Comparison of ENCODE assay signal across 7 cellular contexts in genomic region chr7:8063300-8063699, GRCh38.
DNase-seq lines count a peak whose midpoint lies in the region; ATAC-seq, FAIRE-seq and TF ChIP-seq lines count a peak whose summit lies in the region.
"Not testable (repeated sequence)": the region's sequence is repeated elsewhere in the genome, so short reads cannot be mapped to it uniquely, and the experiment has no call there.

No MANE protein-coding gene starts in this region.

- H4K20me1 ChIP-seq in K562 (replicated peaks; ENCODE audit: control insufficient read depth, insufficient read depth, low read length), result not testable (repeated sequence)

- TF ChIP-seq EP300 in K562 (IDR thresholded peaks at IDR 0.05; ENCODE audit: low read length), result not testable (repeated sequence)

- H3K36me3 Mint-ChIP-seq in CD4-positive, alpha-beta memory T cell, result peaks cover 58 to 70% of the 10 kb centered on the region in 2 donors
- peaks cover 15% of the 10 kb centered on the region for H3K36me3 Mint-ChIP-seq in T-helper 17 cell (ENCODE audit: low read depth)
- H3K36me3 Mint-ChIP-seq in chondrocyte (ENCODE audit: low read depth), result not testable (repeated sequence)
- peaks cover 76% of the 10 kb centered on the region for H3K36me3 Mint-ChIP-seq in nephron progenitor cell (ENCODE audit: low read depth)

- FAIRE-seq in K562 (lab: Jason Lieb, UNC), result not testable (repeated sequence)

- peak overlapping the region in 2 of 8 donors; percentile 26 to 33 for H3K4me3 Mint-ChIP-seq in CD4-positive, alpha-beta memory T cell
- not testable (repeated sequence) for H3K4me3 Mint-ChIP-seq in T-helper 17 cell; chondrocyte (ENCODE audit: unreplicated experiment); nephron progenitor cell

- ATAC-seq in T-helper 17 cell, result peak; percentile 32
- ATAC-seq in K562, result not testable (repeated sequence)

- not testable (repeated sequence) for H3K79me2 ChIP-seq in K562 (ENCODE audit: control insufficient read depth, insufficient read depth, low read length)

- H3K27ac ChIP-seq in CD4-positive, alpha-beta memory T cell (ENCODE audit: low read depth, low read length); K562 (ENCODE audit: extremely low read depth, low read depth, low read length): not testable (repeated sequence)

- H3K36me3 ChIP-seq in CD4-positive, alpha-beta memory T cell (ENCODE audit: insufficient read depth, low read length); K562 (ENCODE audit: control insufficient read depth, insufficient read depth, low read length): not testable (repeated sequence)

- not testable (repeated sequence) for TF ChIP-seq CTCF in K562 (IDR thresholded peaks at IDR 0.05 in 2 of 3, conservative IDR thresholded peaks at IDR 0.05 in 1 of 3; ENCODE audit: insufficient read depth in 2 of 3, low read depth in 1 of 3, low read length in 3 of 3); chondrocyte (IDR thresholded peaks at IDR 0.05); nephron progenitor cell (IDR thresholded peaks at IDR 0.05)

- in situ Hi-C loops in K562 (cut with MboI), result not testable (repeated sequence)

- not testable (repeated sequence) for H3K4me2 ChIP-seq in K562 (ENCODE audit: insufficient read depth, low read length)

- not testable (repeated sequence) for H3K9me1 ChIP-seq in K562 (ENCODE audit: control insufficient read depth, insufficient read depth, low read length)

- POLR2A ChIA-PET in CD4-positive, alpha-beta memory T cell (lab: Charles Lee; ENCODE audit: partially characterized antibody), result interaction anchor here (0.6 kb wide), 1 partner anchor 73 kb away, joined by 3 read pairs; no protein-coding TSS in a partner anchor
- POLR2A ChIA-PET in K562 (lab: Yijun Ruan, JAX), result interaction anchor here (1.0 to 1.3 kb wide), 2 partner anchors 9 to 12 kb away, joined by 3 to 4 read pairs; no protein-coding TSS in a partner anchor

- not testable (repeated sequence) for TF ChIP-seq POLR2A in K562 (conservative IDR thresholded peaks at IDR 0.05)

- H3K27me3 ChIP-seq in CD4-positive, alpha-beta memory T cell (ENCODE audit: insufficient read depth, low read length); K562 (ENCODE audit: control insufficient read depth in 2 of 2, insufficient read depth in 2 of 2, low read length in 2 of 2): not testable (repeated sequence)

- peak overlapping the region in 4 of 7 donors; percentile 8 to 80 (median 32) for H3K27ac Mint-ChIP-seq in CD4-positive, alpha-beta memory T cell
- H3K27ac Mint-ChIP-seq in T-helper 17 cell (peak overlapping the region; percentile 71), chondrocyte (ENCODE audit: unreplicated experiment) (peak overlapping the region; percentile 96), nephron progenitor cell (peak overlapping the region; percentile 66)

- not testable (repeated sequence) for TF ChIP-seq RAD21 in K562 (CRISPR knock-in tag; conservative IDR thresholded peaks at IDR 0.05 in 1 of 2, IDR thresholded peaks at IDR 0.05 in 1 of 2)

- not testable (repeated sequence) for H3K4me3 ChIP-seq in CD4-positive, alpha-beta memory T cell (ENCODE audit: low read length in 2 of 2); Jurkat, Clone E6-1 (ENCODE audit: low read length); K562

- peak; percentile 5 for DNase-seq in A172 (ENCODE audit: low spot score)
- DNase-seq in CD4-positive, alpha-beta memory T cell, result peak in 2 of 5 donors; percentile 12 to 18
- peak; percentile 16 for DNase-seq in Jurkat, Clone E6-1 (ENCODE audit: low read depth, low spot score)
- not testable (repeated sequence) for DNase-seq in T-helper 17 cell; K562 (ENCODE audit: extremely low read depth in 1 of 4, low spot score in 3 of 4); chondrocyte (ENCODE audit: low spot score); nephron progenitor cell

- not testable (repeated sequence) for BruUV-seq in K562 (replicated peaks; lab: Mats Ljungman, UMichigan)

- H3K9me3 Mint-ChIP-seq in CD4-positive, alpha-beta memory T cell; nephron progenitor cell: not testable (repeated sequence)
- H3K9me3 Mint-ChIP-seq in chondrocyte (ENCODE audit: low read depth), result peaks cover 10% of the 10 kb centered on the region

- intact Hi-C loops in CD4-positive, alpha-beta memory T cell (cut with micrococcal nuclease); K562 (cut with micrococcal nuclease): not testable (repeated sequence)

- H3K9me3 ChIP-seq in CD4-positive, alpha-beta memory T cell (ENCODE audit: control insufficient read depth in 1 of 2, low read length in 2 of 2); T-helper 17 cell (ENCODE audit: control insufficient read depth, low read length, poor library complexity, severe bottlenecking); K562 (replicated peaks; ENCODE audit: control insufficient read depth, insufficient read depth, low read depth, low read length): not testable (repeated sequence)

- H2AFZ ChIP-seq in K562 (ENCODE audit: low read depth, low read length), result not testable (repeated sequence)

- H3K27me3 Mint-ChIP-seq in CD4-positive, alpha-beta memory T cell; T-helper 17 cell; chondrocyte (ENCODE audit: low read depth); nephron progenitor cell (ENCODE audit: low read depth, poor library complexity): not testable (repeated sequence)

- CTCF ChIA-PET in CD4-positive, alpha-beta memory T cell (lab: Charles Lee; ENCODE audit: partially characterized antibody), result interaction anchor here (1.3 kb wide), 1 partner anchor 12 kb away, joined by 4 read pairs; no protein-coding TSS in a partner anchor
- CTCF ChIA-PET in K562 (lab: Yijun Ruan, JAX; ENCODE audit: low intra/inter-chr PET ratio), result not testable (repeated sequence)

- WGBS in K562 (ENCODE audit: insufficient coverage, low coverage, missing lambda C conversion rate), result 45% methylated on average over 5 of the region's 5 CpGs

- H3K9ac ChIP-seq in K562 (ENCODE audit: insufficient read depth in 1 of 2, low read depth in 2 of 2, low read length in 2 of 2), result not testable (repeated sequence)

- H3K4me1 ChIP-seq in CD4-positive, alpha-beta memory T cell (ENCODE audit: insufficient read depth, low read length), result peaks cover 17% of the 10 kb centered on the region
- not testable (repeated sequence) for H3K4me1 ChIP-seq in K562 (replicated peaks in 1 of 2; ENCODE audit: control insufficient read depth in 2 of 2, insufficient read depth in 2 of 2, low read length in 2 of 2)

- peaks cover 35 to 51% (median 43%) of the 10 kb centered on the region in 4 donors for H3K4me1 Mint-ChIP-seq in CD4-positive, alpha-beta memory T cell
- H3K4me1 Mint-ChIP-seq in T-helper 17 cell, result peaks cover 33% of the 10 kb centered on the region
- peaks cover 32% of the 10 kb centered on the region for H3K4me1 Mint-ChIP-seq in chondrocyte (ENCODE audit: low read depth)
- H3K4me1 Mint-ChIP-seq in nephron progenitor cell, result not testable (repeated sequence)

TF ChIP-seq in K562, 482 proteins besides CTCF, POLR2A, EP300 and RAD21:
- TF ChIP-seq FOXM1 (IDR thresholded peaks at IDR 0.05; ENCODE audit: low read depth) (peak; percentile 53; the same call in 1 of the 2 replicates), ZBTB33 (CRISPR knock-in tag; IDR thresholded peaks at IDR 0.05) (peak; percentile 50; the same call in 1 of the 2 replicates), MYBL2 (IDR thresholded peaks at IDR 0.05; ENCODE audit: low read depth) (peak; percentile 51; the same call in 1 of the 2 replicates)
- not testable (repeated sequence) for TF ChIP-seq FOXM1 (CRISPR knock-in tag; IDR thresholded peaks at IDR 0.05; ENCODE audit: low read depth); MYBL2 (CRISPR knock-in tag; IDR thresholded peaks at IDR 0.05; ENCODE audit: borderline replicate concordance)

Comparison
In these comparisons a context has a peak if more than half of its experiments do, and no peak if none do; other contexts are left out.
1. H3K27ac Mint-ChIP-seq: peak in every context shown above with its lines; median percentile 96 in chondrocyte; 71 in T-helper 17 cell; 66 in nephron progenitor cell; 32 in CD4-positive, alpha-beta memory T cell.